ENCODE assay signal across 18 cellular contexts in genomic region chr4:54540931-54541330, GRCh38.
DNase-seq lines count a peak whose midpoint lies in the region; ATAC-seq, FAIRE-seq and TF ChIP-seq lines count a peak whose summit lies in the region.
"Had no signal": no experiment of that assay in that cellular context is flagged by ENCODE, and none has a peak within 500 bp of the region (broad histone marks: within the 10 kb centered on the region; RNA-seq: fewer than 3 reads in every experiment).

No MANE protein-coding gene starts in this region.

- H3K36me3 ChIP-seq in K562 (ENCODE audit: control insufficient read depth, insufficient read depth, low read length) (no peaks in the 10 kb centered on the region), BE2C (no peaks in the 10 kb centered on the region)
- H3K36me3 ChIP-seq: SJSA1 had no signal

- H3K4me1 ChIP-seq in K562 (replicated peaks in 1 of 2; ENCODE audit: control insufficient read depth in 2 of 2, insufficient read depth in 2 of 2, low read length in 2 of 2) (peaks cover 19 to 32% of the 10 kb centered on the region in 2 experiments), BE2C (no peaks in the 10 kb centered on the region)
- H3K4me1 ChIP-seq: SJSA1 had no signal

- H3K36me3 Mint-ChIP-seq in mesothelial cell of epicardium: no peaks in the 10 kb centered on the region
- H3K36me3 Mint-ChIP-seq: CD4-positive, alpha-beta memory T cell had no signal

- H3K27ac ChIP-seq in K562 (ENCODE audit: extremely low read depth, low read depth, low read length): no peak overlapping the region
- H3K27ac ChIP-seq: PC-9, SJSA1 had no signal

- no peak for TF ChIP-seq POLR2A in K562 (conservative IDR thresholded peaks at IDR 0.05)

- H3K4me3 ChIP-seq in K562 (no peak overlapping the region), BE2C (ENCODE audit: low read depth, low read length) (no peak overlapping the region)
- H3K4me3 ChIP-seq: PC-9, SJSA1 had no signal

- TF ChIP-seq EP300 in K562 (IDR thresholded peaks at IDR 0.05; ENCODE audit: low read length): no peak

- in situ Hi-C loops in K562 (cut with MboI): no loop called here

- no peaks in the 10 kb centered on the region for H3K9me1 ChIP-seq in K562 (ENCODE audit: control insufficient read depth, insufficient read depth, low read length)

- peak overlapping the region; percentile 20 for H3K4me3 Mint-ChIP-seq in mesothelial cell of epicardium
- H3K4me3 Mint-ChIP-seq: B cell; CD4-positive, alpha-beta memory T cell; H9 had no signal

- ATAC-seq in K562: no peak

- no peak for TF ChIP-seq RAD21 in K562 (CRISPR knock-in tag; conservative IDR thresholded peaks at IDR 0.05 in 1 of 2, IDR thresholded peaks at IDR 0.05 in 1 of 2)

- POLR2A ChIA-PET in K562 (lab: Yijun Ruan, JAX): interaction anchor here (0.7 kb wide), 1 partner anchor 633 kb away, joined by 4 read pairs; no protein-coding TSS in a partner anchor

- H3K27ac Mint-ChIP-seq in mesothelial cell of epicardium: no peak overlapping the region
- H3K27ac Mint-ChIP-seq: B cell; CD4-positive, alpha-beta memory T cell; H9 had no signal

- H3K4me1 Mint-ChIP-seq in mesothelial cell of epicardium: peaks cover 25% of the 10 kb centered on the region
- H3K4me1 Mint-ChIP-seq: CD4-positive, alpha-beta memory T cell had no signal

- H3K27me3 Mint-ChIP-seq in mesothelial cell of epicardium (ENCODE audit: low read depth): peaks cover 4% of the 10 kb centered on the region

- CTCF ChIA-PET in K562 (lab: Yijun Ruan, JAX; ENCODE audit: low intra/inter-chr PET ratio): no interaction called here

- H2AFZ ChIP-seq in K562 (ENCODE audit: low read depth, low read length): peak overlapping the region; percentile 46
- H2AFZ ChIP-seq: PC-9 had no signal

- TF ChIP-seq CTCF in K562 (IDR thresholded peaks at IDR 0.05 in 2 of 3, conservative IDR thresholded peaks at IDR 0.05 in 1 of 3; ENCODE audit: insufficient read depth in 2 of 3, low read depth in 1 of 3, low read length in 3 of 3) (no peak), mesothelial cell of epicardium (IDR thresholded peaks at IDR 0.05; ENCODE audit: unreplicated experiment) (no peak), BE2C (IDR thresholded peaks at IDR 0.05; ENCODE audit: low read depth, low read length) (no peak)

- no peak overlapping the region for H3K9ac ChIP-seq in K562 (ENCODE audit: insufficient read depth in 1 of 2, low read depth in 2 of 2, low read length in 2 of 2)

- WGBS in K562 (ENCODE audit: insufficient coverage, low coverage, missing lambda C conversion rate): 28% methylated on average over 2 of the region's 2 CpGs

- H3K27me3 ChIP-seq in K562 (ENCODE audit: control insufficient read depth in 2 of 2, insufficient read depth in 2 of 2, low read length in 2 of 2) (no peaks in the 10 kb centered on the region), BE2C (no peaks in the 10 kb centered on the region)

- H3K4me2 ChIP-seq in K562 (ENCODE audit: insufficient read depth, low read length): no peak overlapping the region
- H3K4me2 ChIP-seq: PC-9 had no signal

- FAIRE-seq in K562 (lab: Jason Lieb, UNC) (no peak), urothelium cell line (lab: Jason Lieb, UNC) (peak; percentile 27)
- FAIRE-seq: G401.6 had no signal

- no peaks in the 10 kb centered on the region for H4K20me1 ChIP-seq in K562 (replicated peaks; ENCODE audit: control insufficient read depth, insufficient read depth, low read length)

- no TSS peak for BruUV-seq in K562 (replicated peaks; lab: Mats Ljungman, UMichigan)

- H3K79me2 ChIP-seq in K562 (ENCODE audit: control insufficient read depth, insufficient read depth, low read length): no peaks in the 10 kb centered on the region

- H3K9me3 ChIP-seq in K562 (replicated peaks; ENCODE audit: control insufficient read depth, insufficient read depth, low read depth, low read length): no peaks in the 10 kb centered on the region
- H3K9me3 ChIP-seq in BE2C: no peaks in the 10 kb centered on the region
- H3K9me3 ChIP-seq: SJSA1 had no signal

- intact Hi-C loops in K562 (cut with micrococcal nuclease): no loop called here

- DNase-seq in OCI-M1 (lab: John Stamatoyannopoulos, UW): peak; percentile 35
- no peak for DNase-seq in K562 (ENCODE audit: extremely low read depth in 1 of 4, low spot score in 3 of 4)
- DNase-seq in mesothelial cell of epicardium (ENCODE audit: low spot score in 2 of 2, unreplicated experiment in 2 of 2): no peak
- DNase-seq in urothelium cell line (ENCODE audit: low spot score): no peak
- no peak for DNase-seq in BE2C
- no peak for DNase-seq in SKM-1 treated with dmso at 0.1 percent for 144 hours (lab: John Stamatoyannopoulos, UW; ENCODE audit: unreplicated experiment)
- no peak for DNase-seq in DMS153 (lab: John Stamatoyannopoulos, UW)
- DNase-seq: CD4-positive, alpha-beta memory T cell; DMS79; H9; NCI-H1417; NCI-H1930; NCI-H2171 treated with DMSO at 0.1 percent for 48 hours; NCI-H446 treated with DMSO at 0.1 percent for 48 hours; PC-9 had no signal

- H3K9me3 Mint-ChIP-seq in mesothelial cell of epicardium: no peaks in the 10 kb centered on the region
- H3K9me3 Mint-ChIP-seq: CD4-positive, alpha-beta memory T cell had no signal

TF ChIP-seq in K562, 482 proteins besides CTCF, POLR2A, EP300 and RAD21:
- TF ChIP-seq, protein P1, sequence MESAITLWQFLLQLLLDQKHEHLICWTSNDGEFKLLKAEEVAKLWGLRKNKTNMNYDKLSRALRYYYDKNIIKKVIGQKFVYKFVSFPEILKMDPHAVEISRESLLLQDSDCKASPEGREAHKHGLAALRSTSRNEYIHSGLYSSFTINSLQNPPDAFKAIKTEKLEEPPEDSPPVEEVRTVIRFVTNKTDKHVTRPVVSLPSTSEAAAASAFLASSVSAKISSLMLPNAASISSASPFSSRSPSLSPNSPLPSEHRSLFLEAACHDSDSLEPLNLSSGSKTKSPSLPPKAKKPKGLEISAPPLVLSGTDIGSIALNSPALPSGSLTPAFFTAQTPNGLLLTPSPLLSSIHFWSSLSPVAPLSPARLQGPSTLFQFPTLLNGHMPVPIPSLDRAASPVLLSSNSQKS (CRISPR knock-in tag; IDR thresholded peaks at IDR 0.05): no peak
- no peak for TF ChIP-seq PKNOX1 (IDR thresholded peaks at IDR 0.05)
- TF ChIP-seq MEIS2 (IDR thresholded peaks at IDR 0.05; ENCODE audit: partially characterized antibody): no peak
- no peak for TF ChIP-seq ZNF395 (CRISPR knock-in tag; IDR thresholded peaks at IDR 0.05)
- TF ChIP-seq NCOA1 (IDR thresholded peaks at IDR 0.05; ENCODE audit: low read depth): no peak
- no peak for TF ChIP-seq JUND (IDR thresholded peaks at IDR 0.05; ENCODE audit: borderline replicate concordance, low read depth, low read length)
- no peak for TF ChIP-seq JUND (tag; IDR thresholded peaks at IDR 0.05; ENCODE audit: borderline replicate concordance, low read depth, low read length)
- peak; percentile 16; the same call in 1 of the 2 replicates for TF ChIP-seq ELF1 (tag; IDR thresholded peaks at IDR 0.05)
- TF ChIP-seq, protein P2, sequence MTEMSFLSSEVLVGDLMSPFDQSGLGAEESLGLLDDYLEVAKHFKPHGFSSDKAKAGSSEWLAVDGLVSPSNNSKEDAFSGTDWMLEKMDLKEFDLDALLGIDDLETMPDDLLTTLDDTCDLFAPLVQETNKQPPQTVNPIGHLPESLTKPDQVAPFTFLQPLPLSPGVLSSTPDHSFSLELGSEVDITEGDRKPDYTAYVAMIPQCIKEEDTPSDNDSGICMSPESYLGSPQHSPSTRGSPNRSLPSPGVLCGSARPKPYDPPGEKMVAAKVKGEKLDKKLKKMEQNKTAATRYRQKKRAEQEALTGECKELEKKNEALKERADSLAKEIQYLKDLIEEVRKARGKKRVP (CRISPR knock-in tag; IDR thresholded peaks at IDR 0.05): no peak
